Comparison of ENCODE assay signal across 11 cellular contexts in genomic region chr18:75437979-75438378, GRCh38. TPM values are rescaled to one million over a fixed set of nuclear protein-coding genes. Genes with fewer than 3 reads are reported as not detected.
"Had no signal": no experiment of that assay in that cellular context is flagged by ENCODE, and none has a peak within 500 bp of the region (broad histone marks: within the 10 kb centered on the region; RNA-seq: fewer than 3 reads in every experiment).

No MANE protein-coding gene starts in this region.

- ATAC-seq: GM23338, HCT116 had no signal

- H3K9me3 ChIP-seq: HAP-1 had no signal

- H3K4me3 Mint-ChIP-seq: GM23338, H9, HFFc6 had no signal

- H3K27ac Mint-ChIP-seq: GM23338, H9, HFFc6 had no signal

- H3K27ac ChIP-seq: GM23248 had no signal

- H3K4me1 ChIP-seq: HAP-1 had no signal

- DNase-seq: GM23248, GOT3, H7, H9, HCEC 1CT, HFFc6 had no signal

- H3K4me3 ChIP-seq: GM23248, GM23338, HAP-1 had no signal

- H3K9me3 Mint-ChIP-seq: GM23338, H9, HFFc6 had no signal

- H3K36me3 ChIP-seq: HAP-1 had no signal

RNA-seq across cellular contexts. Expression of gene SMIM21, which starts 10.5 kb away (rescaled TPM):
- total RNA-seq: GM23248, GM23338, H1, H4, H7, H9, HFFc6 had no signal
